31 cellular contexts compared by ENCODE assay signal in the genomic region with DNA sequence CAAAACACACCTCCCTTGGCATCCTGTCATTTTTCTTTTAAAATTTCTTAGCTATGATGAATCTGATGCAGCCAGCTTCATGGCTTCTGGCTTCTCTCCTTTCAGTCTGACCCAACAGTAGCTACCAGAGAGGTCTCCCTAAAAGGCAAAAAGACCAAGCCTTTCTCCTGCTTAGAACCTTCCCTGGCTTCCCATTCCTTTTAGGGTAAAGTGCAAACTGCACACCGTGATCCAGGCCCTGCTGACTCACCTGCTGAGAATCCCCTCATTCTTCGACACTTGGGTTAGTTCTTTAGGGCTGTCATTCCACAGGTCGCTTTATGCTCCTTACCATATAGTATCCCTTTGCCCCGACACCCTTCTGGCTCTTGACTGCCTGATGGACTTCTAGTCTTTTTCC.
DNase-seq lines count a peak whose midpoint lies in the region; ATAC-seq, FAIRE-seq and TF ChIP-seq lines count a peak whose summit lies in the region.
"Had no signal": no experiment of that assay in that cellular context is flagged by ENCODE, and none has a peak within 500 bp of the region (broad histone marks: within the 10 kb centered on the region; RNA-seq: fewer than 3 reads in every experiment).

No MANE protein-coding gene starts in this region.

- 51 to 54% methylated on average over 3 to 4 of the region's 4 CpGs for WGBS in endodermal cell (ENCODE audit: insufficient coverage in 1 of 2, insufficient read length in 1 of 2), 2 experiments
- no CpG with 5 or more reads among the region's 4 CpGs for WGBS in neuronal stem cell (ENCODE audit: extremely low coverage in 2 of 2, insufficient read length in 2 of 2, insufficient replicate concordance in 1 of 2), 2 donors

- no peak overlapping the region for H3K27ac Mint-ChIP-seq in endodermal cell
- H3K27ac Mint-ChIP-seq: activated CD4-positive, alpha-beta T cell treated with anti-CD3 and anti-CD28 coated beads, Interleukin-2, amount 10 ng/mL, durations not matched to agents 7 days and 5 days; activated naive CD8-positive, alpha-beta T cell treated with anti-CD3 and anti-CD28 coated beads, Interleukin-2, amount 10 ng/mL, durations not matched to agents 7 days and 5 days; activated T-helper 2 cell treated with anti-CD3 and anti-CD28 coated beads, Interferon-gamma antibody, Interleukin-2, Interleukin-4, amounts not matched to agents 10 μg/mL and 5 μg/mL and 100 μg/mL, durations not matched to agents 14 hours and 24 hours and 36 hours; CD8-positive, alpha-beta memory T cell; stimulated activated naive B cell treated with anti-CD40 and anti-IgM and Interleukin-4, amounts not matched to agents 10 μg/mL and 1 μg/mL and 100 μg/mL, for 72 hours had no signal

- no peak overlapping the region for H2BK12ac ChIP-seq in neuronal stem cell (ENCODE audit: low read length)

- ATAC-seq in GM21423 (IDR thresholded peaks at IDR 0.05; ENCODE audit: unreplicated experiment): no peak
- ATAC-seq: heart left ventricle; lower lobe of right lung; stimulated activated naive B cell treated with anti-CD40 and anti-IgM and Interleukin-4, amounts not matched to agents 10 μg/mL and 1 μg/mL and 100 μg/mL, for 72 hours had no signal

- H2BK5ac ChIP-seq in neuronal stem cell (ENCODE audit: low read length): no peak overlapping the region

- H3K9me3 ChIP-seq in HUES6 (ENCODE audit: control insufficient read depth, insufficient read depth, low read depth, low read length): no peaks in the 10 kb centered on the region
- no peaks in the 10 kb centered on the region for H3K9me3 ChIP-seq in endodermal cell (ENCODE audit: control insufficient read depth, low read length)
- H3K9me3 ChIP-seq in neuronal stem cell (replicated peaks in 1 of 2; ENCODE audit: control insufficient read depth in 2 of 2, insufficient read depth in 1 of 2, low read depth in 1 of 2, low read length in 2 of 2): no peaks in the 10 kb centered on the region
- H3K9me3 ChIP-seq: lower lobe of right lung, Peyer's patch, prostate gland, tibial nerve had no signal

- no peaks in the 10 kb centered on the region for H3K36me3 Mint-ChIP-seq in endodermal cell (ENCODE audit: low read depth)
- H3K36me3 Mint-ChIP-seq: activated naive CD8-positive, alpha-beta T cell treated with anti-CD3 and anti-CD28 coated beads, Interleukin-2, amount 10 ng/mL, durations not matched to agents 7 days and 5 days; CD8-positive, alpha-beta memory T cell; stimulated activated naive B cell treated with anti-CD40 and anti-IgM and Interleukin-4, amounts not matched to agents 10 μg/mL and 1 μg/mL and 100 μg/mL, for 72 hours had no signal

- peaks cover 8% of the 10 kb centered on the region; the same call in 1 of the 2 replicates for H3K4me1 ChIP-seq in HUES6 (ENCODE audit: control insufficient read depth, insufficient read depth, low read length)
- H3K4me1 ChIP-seq in endodermal cell (ENCODE audit: control insufficient read depth, insufficient read depth, low read length): peaks cover 4% of the 10 kb centered on the region
- H3K4me1 ChIP-seq in neuronal stem cell (ENCODE audit: control insufficient read depth in 2 of 2, insufficient read depth in 1 of 2, low read depth in 1 of 2, low read length in 2 of 2): peaks cover 13 to 14% of the 10 kb centered on the region in 2 donors
- H3K4me1 ChIP-seq: heart left ventricle, lower lobe of right lung, Peyer's patch, prostate gland, tibial nerve had no signal

- no peak overlapping the region for H2BK120ac ChIP-seq in neuronal stem cell (ENCODE audit: low read depth, low read length)

- no peak overlapping the region for H2AFZ ChIP-seq in neuronal stem cell (ENCODE audit: low read length)

- H4K91ac ChIP-seq in neuronal stem cell (ENCODE audit: low read depth, low read length, poor library complexity): no peak overlapping the region

- no peak for TF ChIP-seq CTCF in endodermal cell (conservative IDR thresholded peaks at IDR 0.05)

- H3K4ac ChIP-seq in neuronal stem cell (ENCODE audit: low read length): no peak overlapping the region

- peak; percentile 99 for FAIRE-seq in urothelium cell line (lab: Jason Lieb, UNC)
- FAIRE-seq: small intestine had no signal

- no peak overlapping the region for H3K23ac ChIP-seq in neuronal stem cell (ENCODE audit: low read depth, low read length, poor library complexity)

- peaks cover 26% of the 10 kb centered on the region for H3K27me3 Mint-ChIP-seq in endodermal cell (ENCODE audit: insufficient read depth)

- H3K36me3 ChIP-seq in HUES6 (ENCODE audit: control insufficient read depth, insufficient read depth, low read length): no peaks in the 10 kb centered on the region
- no peaks in the 10 kb centered on the region for H3K36me3 ChIP-seq in endodermal cell (ENCODE audit: control insufficient read depth, insufficient read depth, low read length)
- H3K36me3 ChIP-seq in neuronal stem cell (replicated peaks in 1 of 2; ENCODE audit: control insufficient read depth in 2 of 2, insufficient read depth in 2 of 2, low read length in 2 of 2): no peaks in the 10 kb centered on the region
- H3K36me3 ChIP-seq: heart left ventricle, lower lobe of right lung, Peyer's patch, prostate gland, tibial nerve had no signal

- H2AK5ac ChIP-seq in neuronal stem cell (ENCODE audit: low read depth, low read length): no peak overlapping the region

- H3K27me3 ChIP-seq in HUES6 (ENCODE audit: control insufficient read depth, insufficient read depth, low read length) (peaks cover 8% of the 10 kb centered on the region; the same call in 1 of the 2 replicates), endodermal cell (ENCODE audit: control insufficient read depth, insufficient read depth, low read length, poor library complexity, severe bottlenecking) (peaks cover 13% of the 10 kb centered on the region), neuronal stem cell (ENCODE audit: control insufficient read depth in 3 of 3, insufficient read depth in 3 of 3, low read depth in 1 of 3, low read length in 3 of 3) (no peaks in the 10 kb centered on the region)
- H3K27me3 ChIP-seq: Peyer's patch, tibial nerve had no signal

- DNase-seq in endodermal cell (peak; percentile 53), kidney glomerular epithelial cell (lab: John Stamatoyannopoulos, UW) (peak; percentile 77), urothelium cell line (ENCODE audit: low spot score) (peak; percentile 82), neuronal stem cell (ENCODE audit: low spot score) (no peak), T-helper 9 cell (no peak), SKM-1 treated with dmso at 0.1 percent for 144 hours (lab: John Stamatoyannopoulos, UW; ENCODE audit: unreplicated experiment) (no peak)
- DNase-seq: activated CD4-positive, alpha-beta T cell treated with anti-CD3 and anti-CD28 coated beads, Interleukin-2, amount 10 ng/mL, durations not matched to agents 7 days and 5 days; activated CD8-positive, alpha-beta memory T cell treated with anti-CD3 and anti-CD28 coated beads, Interleukin-2, amount 50 U/mL, for 4 hours; activated naive CD8-positive, alpha-beta T cell treated with anti-CD3 and anti-CD28 coated beads, Interleukin-2, amount 10 ng/mL, durations not matched to agents 7 days and 5 days; AML-193; CD8-positive, alpha-beta memory T cell; DMS79 treated with DMSO at 0.1 percent for 48 hours; H7; heart left ventricle; IMR-90; lower lobe of right lung; NCI-H1105; NCI-H2081 treated with DMSO at 0.1 percent for 48 hours; NCI-H446 treated with DMSO at 0.1 percent for 48 hours; Peyer's patch; small intestine; stimulated activated naive B cell treated with anti-CD40 and anti-IgM and Interleukin-4, amounts not matched to agents 10 μg/mL and 1 μg/mL and 100 μg/mL, for 72 hours; T-helper 2 cell had no signal

- no peak overlapping the region for H3K4me3 ChIP-seq in HUES6 (ENCODE audit: low read depth, low read length)
- no peak overlapping the region for H3K4me3 ChIP-seq in endodermal cell (ENCODE audit: low read length)
- H3K4me3 ChIP-seq in neuronal stem cell (ENCODE audit: low read length in 2 of 2): no peak overlapping the region
- H3K4me3 ChIP-seq: coronary artery, heart left ventricle, lower lobe of right lung, Peyer's patch, prostate gland, tibial nerve had no signal

- H3K9me3 Mint-ChIP-seq in endodermal cell: no peaks in the 10 kb centered on the region
- H3K9me3 Mint-ChIP-seq: activated CD4-positive, alpha-beta T cell treated with anti-CD3 and anti-CD28 coated beads, Interleukin-2, amount 10 ng/mL, durations not matched to agents 7 days and 5 days; activated naive CD8-positive, alpha-beta T cell treated with anti-CD3 and anti-CD28 coated beads, Interleukin-2, amount 10 ng/mL, durations not matched to agents 7 days and 5 days; activated T-helper 2 cell treated with anti-CD3 and anti-CD28 coated beads, Interferon-gamma antibody, Interleukin-2, Interleukin-4, amounts not matched to agents 10 μg/mL and 5 μg/mL and 100 μg/mL, durations not matched to agents 14 hours and 24 hours and 36 hours had no signal

- no peaks in the 10 kb centered on the region for H3K4me1 Mint-ChIP-seq in endodermal cell
- H3K4me1 Mint-ChIP-seq: activated CD4-positive, alpha-beta T cell treated with anti-CD3 and anti-CD28 coated beads, Interleukin-2, amount 10 ng/mL, durations not matched to agents 7 days and 5 days; activated naive CD8-positive, alpha-beta T cell treated with anti-CD3 and anti-CD28 coated beads, Interleukin-2, amount 10 ng/mL, durations not matched to agents 7 days and 5 days; CD8-positive, alpha-beta memory T cell; stimulated activated naive B cell treated with anti-CD40 and anti-IgM and Interleukin-4, amounts not matched to agents 10 μg/mL and 1 μg/mL and 100 μg/mL, for 72 hours had no signal

- H3K14ac ChIP-seq in neuronal stem cell (ENCODE audit: low read length): no peak overlapping the region

- H3K4me2 ChIP-seq in neuronal stem cell (ENCODE audit: insufficient read depth, low read length, poor library complexity, severe bottlenecking): no peak overlapping the region

- H3K9ac ChIP-seq in HUES6 (ENCODE audit: low read length) (peak overlapping the region; percentile 24), endodermal cell (ENCODE audit: extremely low read depth, low read length, poor library complexity, severe bottlenecking) (no peak overlapping the region), neuronal stem cell (ENCODE audit: low read depth, low read length, poor library complexity) (no peak overlapping the region)

- no peak overlapping the region for H2BK15ac ChIP-seq in neuronal stem cell (ENCODE audit: low read length)

- no peaks in the 10 kb centered on the region for H3K79me1 ChIP-seq in neuronal stem cell (ENCODE audit: low read depth, low read length)

- no peak overlapping the region for H3K18ac ChIP-seq in neuronal stem cell (ENCODE audit: low read length)

- H3K27ac ChIP-seq in HUES6 (ENCODE audit: low read depth, low read length) (no peak overlapping the region), endodermal cell (ENCODE audit: low read depth, low read length) (no peak overlapping the region), neuronal stem cell (replicated peaks; ENCODE audit: low read length) (no peak overlapping the region)
- H3K27ac ChIP-seq: heart left ventricle, HL-60, lower lobe of right lung, Peyer's patch, prostate gland, tibial nerve, VCaP had no signal

- H3K4me3 Mint-ChIP-seq in endodermal cell: no peak overlapping the region
- H3K4me3 Mint-ChIP-seq: activated CD4-positive, alpha-beta T cell treated with anti-CD3 and anti-CD28 coated beads, Interleukin-2, amount 10 ng/mL, durations not matched to agents 7 days and 5 days; activated naive CD8-positive, alpha-beta T cell treated with anti-CD3 and anti-CD28 coated beads, Interleukin-2, amount 10 ng/mL, durations not matched to agents 7 days and 5 days; CD8-positive, alpha-beta memory T cell; stimulated activated naive B cell treated with anti-CD40 and anti-IgM and Interleukin-4, amounts not matched to agents 10 μg/mL and 1 μg/mL and 100 μg/mL, for 72 hours had no signal

- H4K8ac ChIP-seq in neuronal stem cell (ENCODE audit: low read depth, low read length): no peak overlapping the region

Comparison
In these comparisons a context has a peak if more than half of its experiments do, and no peak if none do; other contexts are left out.
1. DNase-seq: peak in endodermal cell (single experiment), kidney glomerular epithelial cell (single experiment) and urothelium cell line (single experiment); none in neuronal stem cell (single experiment), T-helper 9 cell (single experiment) and SKM-1 treated with dmso at 0.1 percent for 144 hours (single experiment).